Comparison of ENCODE assay signal across 2 cellular contexts in genomic region chr3:10169000-10169496, GRCh38.
TF ChIP-seq lines count a peak whose summit lies in the region.

No MANE protein-coding gene starts in this region.

TF ChIP-seq in GM23338, 12 proteins besides CTCF, POLR2A, EP300 and RAD21:
- TF ChIP-seq JUNB (IDR thresholded peaks at IDR 0.05; ENCODE audit: unreplicated experiment) (no peak), NANOG (IDR thresholded peaks at IDR 0.05; ENCODE audit: borderline replicate concordance) (no peak), ZNF114 (CRISPR knock-in tag; IDR thresholded peaks at IDR 0.05) (no peak), STAT1 (IDR thresholded peaks at IDR 0.05; ENCODE audit: unreplicated experiment) (no peak), REST (IDR thresholded peaks at IDR 0.05; ENCODE audit: unreplicated experiment) (no peak), POLR2AphosphoS5 (IDR thresholded peaks at IDR 0.05; ENCODE audit: low read depth) (no peak), CREB1 (CRISPR knock-in tag; IDR thresholded peaks at IDR 0.05; ENCODE audit: low read depth) (no peak), ZNF462 (CRISPR knock-in tag; IDR thresholded peaks at IDR 0.05) (no peak), ETS1 (IDR thresholded peaks at IDR 0.05) (no peak), ZNF331 (CRISPR knock-in tag; IDR thresholded peaks at IDR 0.05; ENCODE audit: low read depth) (no peak), EZH2 (IDR thresholded peaks at IDR 0.05; ENCODE audit: low read depth, unreplicated experiment) (no peak), EZH2phosphoT487 (IDR thresholded peaks at IDR 0.05; ENCODE audit: unreplicated experiment) (no peak)

TF ChIP-seq in H1, 55 proteins besides CTCF, POLR2A, EP300 and RAD21:
- TF ChIP-seq TEAD4 (IDR thresholded peaks at IDR 0.05; ENCODE audit: low read depth, low read length), result 0 out of 2 replicates have a peak, but pooled peaks have one; percentile 14
- peak; percentile 36; the same call in 1 of the 2 replicates for TF ChIP-seq TCF12 (IDR thresholded peaks at IDR 0.05; ENCODE audit: low read depth, low read length)
- no peak for TF ChIP-seq ATF2 (IDR thresholded peaks at IDR 0.05; ENCODE audit: low read length)
- TF ChIP-seq SRF (IDR thresholded peaks at IDR 0.05; ENCODE audit: low read depth, low read length), result no peak
- peak; percentile 59; the same call in 1 of the 2 replicates for TF ChIP-seq SP1 (IDR thresholded peaks at IDR 0.05; ENCODE audit: low read depth, low read length)
- peak; percentile 75 for TF ChIP-seq CEBPB (IDR thresholded peaks at IDR 0.05; ENCODE audit: low read depth, low read length)
